In genomic region chr1:234604393-234604725, GRCh38 we compare ENCODE assay signal across 8 cellular contexts. TPM values are rescaled to one million over a fixed set of nuclear protein-coding genes. Genes with fewer than 3 reads are reported as not detected.
DNase-seq lines count a peak whose midpoint lies in the region; ATAC-seq, FAIRE-seq and TF ChIP-seq lines count a peak whose summit lies in the region.

No MANE protein-coding gene starts in this region.

- DNase-seq in activated CD4-positive, alpha-beta memory T cell treated with anti-CD3 and anti-CD28 coated beads, Interleukin-2, amount 10 ng/mL, durations not matched to agents 7 days and 5 days, result no peak
- no peak for DNase-seq in right cardiac atrium
- DNase-seq in AG08396 (ENCODE audit: low spot score), result no peak
- no peak for DNase-seq in D721Med (ENCODE audit: insufficient read length, low spot score)
- no peak for DNase-seq in stimulated activated CD4-positive, alpha-beta T cell treated with anti-CD3 and anti-CD28 coated beads, Interleukin-4, amount 100 ng/mL, for 1 hour
- no peak for DNase-seq in GM03348 (ENCODE audit: low spot score)

- H3K4me1 ChIP-seq in HEK293 (ENCODE audit: control insufficient read depth, insufficient read depth, low read length) (peaks cover 47% of the 10 kb centered on the region), right cardiac atrium (ENCODE audit: control insufficient read depth, insufficient read depth, low read length) (no peaks in the 10 kb centered on the region)

- intact Hi-C loops in right cardiac atrium (cut with DNase I), result loop anchor here in 2 of 4 donors (2.0 to 5.0 kb wide), 2 partner anchors 106 to 378 kb away; no protein-coding TSS in a partner anchor

- H3K4me3 Mint-ChIP-seq in activated CD4-positive, alpha-beta memory T cell treated with anti-CD3 and anti-CD28 coated beads, Interleukin-2, amount 10 ng/mL, durations not matched to agents 7 days and 5 days, result peak overlapping the region; percentile 82
- H3K4me3 Mint-ChIP-seq in stimulated activated memory B cell treated with anti-CD40 and anti-IgM and Interleukin-4, amounts not matched to agents 10 μg/mL and 1 μg/mL and 100 μg/mL, for 72 hours, result peak overlapping the region; percentile 94

- H3K9me3 ChIP-seq in HEK293 (ENCODE audit: control insufficient read depth, insufficient read depth, low read depth, low read length) (no peaks in the 10 kb centered on the region), right cardiac atrium (ENCODE audit: control insufficient read depth, low read length) (no peaks in the 10 kb centered on the region)

- CTCF ChIA-PET in HEK293 (lab: Yijun Ruan, JAX), result interaction anchor here (0.6 to 3.6 kb wide), 14 partner anchors 12 to 725 kb away, joined by 3 to 46 read pairs (median 5); no protein-coding TSS in a partner anchor
- CTCF ChIA-PET in activated CD4-positive, alpha-beta memory T cell treated with anti-CD3 and anti-CD28 coated beads, Interleukin-2, amount 10 ng/mL, durations not matched to agents 7 days and 5 days (lab: Charles Lee), result interaction anchor here (0.7 to 2.7 kb wide), 5 partner anchors 105 to 480 kb away, joined by 3 to 12 read pairs (median 4); no protein-coding TSS in a partner anchor

- TF ChIP-seq CTCF in HEK293 (tag by site-specific recombination; IDR thresholded peaks at IDR 0.05) (no peak), D721Med (IDR thresholded peaks at IDR 0.05; ENCODE audit: insufficient read depth, missing control alignments) (no peak)

- H3K27me3 ChIP-seq in right cardiac atrium (ENCODE audit: control insufficient read depth, insufficient read depth), result no peaks in the 10 kb centered on the region

- H3K4me3 ChIP-seq in HEK293 (ENCODE audit: low read depth, low read length) (peak overlapping the region; percentile 88), right cardiac atrium (ENCODE audit: low read length) (peak overlapping the region; percentile 71)

- ATAC-seq in right cardiac atrium, result no peak
- no peak for ATAC-seq in stimulated activated memory B cell treated with anti-CD40 and anti-IgM and Interleukin-4, amounts not matched to agents 10 μg/mL and 1 μg/mL and 100 μg/mL, for 72 hours

- peak overlapping the region; percentile 94 for H3K27ac Mint-ChIP-seq in activated CD4-positive, alpha-beta memory T cell treated with anti-CD3 and anti-CD28 coated beads, Interleukin-2, amount 10 ng/mL, durations not matched to agents 7 days and 5 days
- H3K27ac Mint-ChIP-seq in stimulated activated memory B cell treated with anti-CD40 and anti-IgM and Interleukin-4, amounts not matched to agents 10 μg/mL and 1 μg/mL and 100 μg/mL, for 72 hours, result peak overlapping the region; percentile 95

- POLR2A ChIA-PET in HEK293 (lab: Yijun Ruan, JAX), result interaction anchor here (0.6 to 2.5 kb wide), 15 partner anchors 8 to 486 kb away, joined by 3 to 23 read pairs (median 4); no protein-coding TSS in a partner anchor
- POLR2A ChIA-PET in activated CD4-positive, alpha-beta memory T cell treated with anti-CD3 and anti-CD28 coated beads, Interleukin-2, amount 10 ng/mL, durations not matched to agents 7 days and 5 days (lab: Charles Lee), result interaction anchor here (1.0 to 4.2 kb wide), 9 partner anchors 8 to 523 kb away, joined by 3 to 28 read pairs (median 6); no protein-coding TSS in a partner anchor

- peaks cover 56% of the 10 kb centered on the region for H3K36me3 Mint-ChIP-seq in activated CD4-positive, alpha-beta memory T cell treated with anti-CD3 and anti-CD28 coated beads, Interleukin-2, amount 10 ng/mL, durations not matched to agents 7 days and 5 days (ENCODE audit: low read depth)
- H3K36me3 Mint-ChIP-seq in stimulated activated memory B cell treated with anti-CD40 and anti-IgM and Interleukin-4, amounts not matched to agents 10 μg/mL and 1 μg/mL and 100 μg/mL, for 72 hours, result peaks cover 54% of the 10 kb centered on the region

- H3K4me1 Mint-ChIP-seq in activated CD4-positive, alpha-beta memory T cell treated with anti-CD3 and anti-CD28 coated beads, Interleukin-2, amount 10 ng/mL, durations not matched to agents 7 days and 5 days, result peaks cover 63% of the 10 kb centered on the region
- peaks cover 73% of the 10 kb centered on the region for H3K4me1 Mint-ChIP-seq in stimulated activated memory B cell treated with anti-CD40 and anti-IgM and Interleukin-4, amounts not matched to agents 10 μg/mL and 1 μg/mL and 100 μg/mL, for 72 hours

- no peaks in the 10 kb centered on the region for H3K9me3 Mint-ChIP-seq in activated CD4-positive, alpha-beta memory T cell treated with anti-CD3 and anti-CD28 coated beads, Interleukin-2, amount 10 ng/mL, durations not matched to agents 7 days and 5 days
- H3K9me3 Mint-ChIP-seq in stimulated activated memory B cell treated with anti-CD40 and anti-IgM and Interleukin-4, amounts not matched to agents 10 μg/mL and 1 μg/mL and 100 μg/mL, for 72 hours, result no peaks in the 10 kb centered on the region

- H3K27me3 Mint-ChIP-seq in activated CD4-positive, alpha-beta memory T cell treated with anti-CD3 and anti-CD28 coated beads, Interleukin-2, amount 10 ng/mL, durations not matched to agents 7 days and 5 days, result no peaks in the 10 kb centered on the region
- no peaks in the 10 kb centered on the region for H3K27me3 Mint-ChIP-seq in stimulated activated memory B cell treated with anti-CD40 and anti-IgM and Interleukin-4, amounts not matched to agents 10 μg/mL and 1 μg/mL and 100 μg/mL, for 72 hours

- H3K27ac ChIP-seq in HEK293 (ENCODE audit: extremely low read depth, low read depth, low read length), result peak overlapping the region; percentile 51
- peak overlapping the region; percentile 93 for H3K27ac ChIP-seq in right cardiac atrium (ENCODE audit: low read length)

- peaks cover 15 to 42% of the 10 kb centered on the region in 2 experiments for H3K36me3 ChIP-seq in HEK293 (ENCODE audit: control insufficient read depth in 2 of 2, insufficient read depth in 1 of 2, low read length in 2 of 2)

- FAIRE-seq in D721Med (lab: Jason Lieb, UNC), result no peak

TF ChIP-seq in HEK293, 187 proteins besides CTCF, POLR2A, EP300 and RAD21:
- peak; percentile 85 for TF ChIP-seq PRDM1 (tag by site-specific recombination; IDR thresholded peaks at IDR 0.05)
- TF ChIP-seq IKZF3 (tag by site-specific recombination; IDR thresholded peaks at IDR 0.05), result no peak
- no peak for TF ChIP-seq ZNF10 (tag by site-specific recombination; IDR thresholded peaks at IDR 0.05)
- no peak for TF ChIP-seq ZFP37 (tag by site-specific recombination; IDR thresholded peaks at IDR 0.05)
- no peak for TF ChIP-seq ZNF148 (tag by site-specific recombination; IDR thresholded peaks at IDR 0.05; ENCODE audit: borderline replicate concordance)
- no peak for TF ChIP-seq ZNF132 (tag by site-specific recombination; IDR thresholded peaks at IDR 0.05; ENCODE audit: borderline replicate concordance)
- TF ChIP-seq PRDM6 (tag by site-specific recombination; IDR thresholded peaks at IDR 0.05), result peak; percentile 37
- no peak for TF ChIP-seq ZNF175 (tag by site-specific recombination; IDR thresholded peaks at IDR 0.05)

RNA-seq across cellular contexts. Expression of gene IRF2BP2, which starts 5.6 kb away (rescaled TPM):
- total RNA-seq in activated CD4-positive, alpha-beta memory T cell treated with anti-CD3 and anti-CD28 coated beads, Interleukin-2, amount 10 ng/mL, durations not matched to agents 7 days and 5 days, result 100 to 1,000 TPM; 117 to 125 TPM
- 100 to 1,000 TPM in 3 of 4 donors, 10 to 100 TPM in 1; 92.3 to 123 (median 108) TPM for total RNA-seq in right cardiac atrium
- polyA plus RNA-seq in right cardiac atrium, result 69.3 TPM
